ENCODE assay signal across 8 cellular contexts in the genomic region with DNA sequence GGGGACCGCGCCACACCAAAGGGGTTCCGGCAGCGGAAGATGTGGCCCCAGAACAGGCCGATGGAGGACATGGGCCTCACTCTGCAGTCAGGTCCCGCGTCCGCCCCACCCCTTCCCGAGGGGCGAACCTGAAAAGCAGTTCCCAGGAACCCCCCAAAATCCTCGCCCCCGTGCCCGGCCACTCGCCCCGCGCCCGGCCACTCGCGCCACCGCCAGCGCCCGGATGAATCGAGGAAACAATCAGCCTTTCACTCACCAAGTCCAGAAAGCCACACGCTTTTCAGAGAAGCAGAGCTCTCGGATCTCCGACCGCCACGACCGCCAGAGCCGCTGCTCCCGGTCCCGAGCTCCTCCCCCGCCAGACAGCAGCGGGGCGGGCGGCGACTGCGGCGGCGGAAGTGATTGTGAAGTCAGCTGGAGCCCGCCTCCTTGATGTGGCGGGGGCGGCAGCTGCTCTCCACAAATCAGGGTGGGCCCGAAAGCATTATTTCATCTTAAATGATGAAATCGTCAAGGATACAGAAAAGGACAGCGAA. TPM values are rescaled to one million over a fixed set of nuclear protein-coding genes. Genes with fewer than 3 reads are reported as not detected.
DNase-seq lines count a peak whose midpoint lies in the region; ATAC-seq and TF ChIP-seq lines count a peak whose summit lies in the region.

A gene with protein sequence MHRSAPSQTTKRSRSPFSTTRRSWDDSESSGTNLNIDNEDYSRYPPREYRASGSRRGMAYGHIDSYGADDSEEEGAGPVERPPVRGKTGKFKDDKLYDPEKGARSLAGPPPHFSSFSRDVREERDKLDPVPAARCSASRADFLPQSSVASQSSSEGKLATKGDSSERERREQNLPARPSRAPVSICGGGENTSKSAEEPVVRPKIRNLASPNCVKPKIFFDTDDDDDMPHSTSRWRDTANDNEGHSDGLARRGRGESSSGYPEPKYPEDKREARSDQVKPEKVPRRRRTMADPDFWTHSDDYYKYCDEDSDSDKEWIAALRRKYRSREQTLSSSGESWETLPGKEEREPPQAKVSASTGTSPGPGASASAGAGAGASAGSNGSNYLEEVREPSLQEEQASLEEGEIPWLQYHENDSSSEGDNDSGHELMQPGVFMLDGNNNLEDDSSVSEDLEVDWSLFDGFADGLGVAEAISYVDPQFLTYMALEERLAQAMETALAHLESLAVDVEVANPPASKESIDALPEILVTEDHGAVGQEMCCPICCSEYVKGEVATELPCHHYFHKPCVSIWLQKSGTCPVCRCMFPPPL (minus strand): TSS at position 338 of the 536 bp plus-strand sequence. CDS start 2,380 bp downstream, outside the sequence.

- H3K9me3 ChIP-seq in effector memory CD4-positive, alpha-beta T cell (ENCODE audit: control insufficient read depth, low read length) = no peaks in the 10 kb centered on the region

- H3K4me3 ChIP-seq in effector memory CD4-positive, alpha-beta T cell (ENCODE audit: insufficient read depth, low read depth, low read length, poor library complexity, severe bottlenecking) = peak within 1 kb of the TSS; percentile 70

- peak; percentile 28 for TF ChIP-seq POLR2A in GM19099 (IDR thresholded peaks at IDR 0.05; ENCODE audit: extremely low read depth, insufficient read length, low read depth)

- H3K27ac ChIP-seq in effector memory CD4-positive, alpha-beta T cell (ENCODE audit: insufficient read depth, low read length, poor library complexity, severe bottlenecking) = peak within 1 kb of the TSS; percentile 69

- H3K36me3 ChIP-seq in effector memory CD4-positive, alpha-beta T cell (ENCODE audit: control insufficient read depth, insufficient read depth, low read length) = no peaks in the 10 kb centered on the region

- H3K27me3 ChIP-seq in effector memory CD4-positive, alpha-beta T cell (replicated peaks; ENCODE audit: control insufficient read depth, insufficient read depth, low read length, poor library complexity, severe bottlenecking) = no peaks in the 10 kb centered on the region

- no peaks in the 10 kb centered on the region for H3K4me1 ChIP-seq in effector memory CD4-positive, alpha-beta T cell (ENCODE audit: control insufficient read depth, insufficient read depth, low read length, poor library complexity, severe bottlenecking)

- ATAC-seq in HG03378 (IDR thresholded peaks at IDR 0.05; ENCODE audit: unreplicated experiment) = peak; percentile 62

- DNase-seq in Ammon's horn (ENCODE audit: low spot score) = peak; percentile 81
- DNase-seq in NCI-H774 (lab: John Stamatoyannopoulos, UW) = peak; percentile 39
- peak; percentile 12 to 50 for DNase-seq in activated CD8-positive, alpha-beta memory T cell treated with anti-CD3 and anti-CD28 coated beads for 1 hour (ENCODE audit: extremely low read depth in 1 of 2, low read depth in 1 of 2)
- peak; percentile 50 to 57 (median 52) for DNase-seq in effector memory CD4-positive, alpha-beta T cell
- peak; percentile 71 to 73 for DNase-seq in lung microvascular endothelial cell (ENCODE audit: low read depth in 2 of 2)
- peak; percentile 28 to 54 (median 49) for DNase-seq in stimulated activated CD4-positive, alpha-beta T cell treated with anti-CD3 and anti-CD28 coated beads, TNF-alpha, amount 100 ng/mL, for 4 hours (ENCODE audit: low read depth in 3 of 3)

RNA-seq across cellular contexts. Expression of the gene that starts here (rescaled TPM):
- 9.2 and 16.3 TPM in 2 replicates for total RNA-seq in lung microvascular endothelial cell

Comparison
In these comparisons a context has a peak if more than half of its experiments do, and no peak if none do; other contexts are left out.
1. Peak in every context shown above with its lines: DNase-seq, ATAC-seq, H3K4me3 ChIP-seq and H3K27ac ChIP-seq.
2. DNase-seq: peak in every context shown above with its lines; median percentile 81 in Ammon's horn; 72 in lung microvascular endothelial cell; 52 in effector memory CD4-positive, alpha-beta T cell; 49 in stimulated activated CD4-positive, alpha-beta T cell treated with anti-CD3 and anti-CD28 coated beads, TNF-alpha, amount 100 ng/mL, for 4 hours; 39 in NCI-H774; 31 in activated CD8-positive, alpha-beta memory T cell treated with anti-CD3 and anti-CD28 coated beads for 1 hour.